Comparison of ENCODE assay signal across 1 cellular context in the genomic region with DNA sequence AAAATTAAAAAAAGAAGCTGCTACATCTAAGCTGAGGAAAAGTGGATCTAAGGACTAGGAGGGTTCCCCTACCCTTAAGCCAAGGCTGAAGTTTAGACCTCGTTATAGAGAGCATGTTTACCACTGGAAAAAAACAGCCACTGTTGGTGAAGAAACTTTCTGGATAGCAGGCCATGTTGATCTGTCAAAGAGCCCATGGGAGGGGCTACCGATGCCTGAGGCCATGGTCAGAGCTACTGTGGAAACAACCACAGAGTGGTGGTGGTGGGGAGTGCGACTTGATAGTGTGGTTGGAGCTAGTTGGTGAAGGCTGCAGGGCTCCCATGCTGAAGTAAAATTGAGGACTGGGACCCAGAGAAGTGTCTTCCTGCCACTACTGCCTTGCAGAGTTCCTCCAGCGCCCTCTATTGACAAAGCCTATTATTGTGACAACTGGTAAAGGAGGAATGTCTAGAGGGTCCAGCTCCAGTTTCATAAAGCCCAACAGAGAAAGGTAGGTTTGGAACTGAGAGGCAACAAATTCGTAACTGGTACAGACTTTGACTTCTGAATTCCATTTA.
TF ChIP-seq lines count a peak whose summit lies in the region.

No MANE protein-coding gene starts in this region.

TF ChIP-seq in HepG2, 621 proteins besides CTCF, POLR2A, EP300 and RAD21 (continued from another document and continues in another):
- TF ChIP-seq ZNF609 (CRISPR knock-in tag; IDR thresholded peaks at IDR 0.05; ENCODE audit: borderline replicate concordance) (no peak), ZNF614 (CRISPR knock-in tag; IDR thresholded peaks at IDR 0.05; ENCODE audit: borderline replicate concordance) (peak; percentile 88), ZSCAN29 (CRISPR knock-in tag; conservative IDR thresholded peaks at IDR 0.05) (no peak), HOXD1 (CRISPR knock-in tag; IDR thresholded peaks at IDR 0.05) (no peak), NFE2 (CRISPR knock-in tag; IDR thresholded peaks at IDR 0.05) (no peak), SIX4 (CRISPR knock-in tag; IDR thresholded peaks at IDR 0.05) (0 out of 2 replicates have a peak, but pooled peaks have one; percentile 42), NCOA2 (CRISPR knock-in tag; IDR thresholded peaks at IDR 0.05) (peak; percentile 45; the same call in 1 of the 2 replicates), TRIM24 (CRISPR knock-in tag; IDR thresholded peaks at IDR 0.05) (no peak), TBL1XR1 (IDR thresholded peaks at IDR 0.05; ENCODE audit: borderline replicate concordance, low read length, partially characterized antibody) (no peak), ZNF354B (CRISPR knock-in tag; IDR thresholded peaks at IDR 0.05) (no peak), DRAP1 (CRISPR knock-in tag; IDR thresholded peaks at IDR 0.05) (no peak), ZNF263 (CRISPR knock-in tag; IDR thresholded peaks at IDR 0.05) (no peak), ZNF557 (CRISPR knock-in tag; IDR thresholded peaks at IDR 0.05) (no peak), ZFP1 (CRISPR knock-in tag; IDR thresholded peaks at IDR 0.05) (0 out of 2 replicates have a peak, but pooled peaks have one; percentile 19), RFX5 (IDR thresholded peaks at IDR 0.05; ENCODE audit: low read depth, low read length) (no peak), HHEX (CRISPR knock-in tag; IDR thresholded peaks at IDR 0.05) (no peak), KLF9 (CRISPR knock-in tag; IDR thresholded peaks at IDR 0.05; ENCODE audit: low read depth) (0 out of 2 replicates have a peak, but pooled peaks have one; percentile 56), AGO1 (IDR thresholded peaks at IDR 0.05; ENCODE audit: low read depth, low read length, poor library complexity, severe bottlenecking) (no peak), EHMT2 (IDR thresholded peaks at IDR 0.05; ENCODE audit: borderline replicate concordance, low read depth, low read length) (no peak), ZNF329 (CRISPR knock-in tag; IDR thresholded peaks at IDR 0.05; ENCODE audit: low read depth) (no peak), HNF4A (CRISPR knock-in tag; IDR thresholded peaks at IDR 0.05) (peak; percentile 54; the same call in 1 of the 2 replicates), ZBED4 (CRISPR knock-in tag; IDR thresholded peaks at IDR 0.05; ENCODE audit: borderline replicate concordance) (peak; percentile 81), NAIF1 (CRISPR knock-in tag; IDR thresholded peaks at IDR 0.05; ENCODE audit: borderline replicate concordance) (0 out of 2 replicates have a peak, but pooled peaks have one; percentile 4), BCLAF1 (IDR thresholded peaks at IDR 0.05) (no peak), SIX1 (CRISPR knock-in tag; IDR thresholded peaks at IDR 0.05; ENCODE audit: borderline replicate concordance) (no peak), ZNF136 (CRISPR knock-in tag; IDR thresholded peaks at IDR 0.05; ENCODE audit: low read depth) (no peak), YEATS4 (CRISPR knock-in tag; IDR thresholded peaks at IDR 0.05; ENCODE audit: borderline replicate concordance) (no peak), MEIS1 (CRISPR knock-in tag; IDR thresholded peaks at IDR 0.05; ENCODE audit: borderline replicate concordance) (no peak), ZNF280D (CRISPR knock-in tag; IDR thresholded peaks at IDR 0.05) (no peak), PHF20 (CRISPR knock-in tag; IDR thresholded peaks at IDR 0.05) (no peak), TCF7 (IDR thresholded peaks at IDR 0.05; ENCODE audit: low read depth) (no peak), CREB1 (IDR thresholded peaks at IDR 0.05) (no peak), CREB1 (CRISPR knock-in tag; IDR thresholded peaks at IDR 0.05) (no peak), ONECUT2 (CRISPR knock-in tag; IDR thresholded peaks at IDR 0.05) (no peak), XRCC5 (optimal IDR thresholded peaks at IDR 0.05; ENCODE audit: low read length) (peak; percentile 69), ZNF30 (CRISPR knock-in tag; IDR thresholded peaks at IDR 0.05) (no peak), PHB2 (IDR thresholded peaks at IDR 0.05; ENCODE audit: partially characterized antibody) (no peak), ZNF569 (CRISPR knock-in tag; IDR thresholded peaks at IDR 0.05; ENCODE audit: borderline replicate concordance) (no peak), ZFAT (CRISPR knock-in tag; conservative IDR thresholded peaks at IDR 0.05) (no peak)
- TF ChIP-seq, protein P1, sequence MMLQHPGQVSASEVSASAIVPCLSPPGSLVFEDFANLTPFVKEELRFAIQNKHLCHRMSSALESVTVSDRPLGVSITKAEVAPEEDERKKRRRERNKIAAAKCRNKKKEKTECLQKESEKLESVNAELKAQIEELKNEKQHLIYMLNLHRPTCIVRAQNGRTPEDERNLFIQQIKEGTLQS (CRISPR knock-in tag; IDR thresholded peaks at IDR 0.05): no peak
- TF ChIP-seq, protein P2, sequence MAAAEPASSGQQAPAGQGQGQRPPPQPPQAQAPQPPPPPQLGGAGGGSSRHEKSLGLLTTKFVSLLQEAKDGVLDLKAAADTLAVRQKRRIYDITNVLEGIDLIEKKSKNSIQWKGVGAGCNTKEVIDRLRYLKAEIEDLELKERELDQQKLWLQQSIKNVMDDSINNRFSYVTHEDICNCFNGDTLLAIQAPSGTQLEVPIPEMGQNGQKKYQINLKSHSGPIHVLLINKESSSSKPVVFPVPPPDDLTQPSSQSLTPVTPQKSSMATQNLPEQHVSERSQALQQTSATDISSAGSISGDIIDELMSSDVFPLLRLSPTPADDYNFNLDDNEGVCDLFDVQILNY (CRISPR knock-in tag; conservative IDR thresholded peaks at IDR 0.05): no peak
- TF ChIP-seq, protein P3, sequence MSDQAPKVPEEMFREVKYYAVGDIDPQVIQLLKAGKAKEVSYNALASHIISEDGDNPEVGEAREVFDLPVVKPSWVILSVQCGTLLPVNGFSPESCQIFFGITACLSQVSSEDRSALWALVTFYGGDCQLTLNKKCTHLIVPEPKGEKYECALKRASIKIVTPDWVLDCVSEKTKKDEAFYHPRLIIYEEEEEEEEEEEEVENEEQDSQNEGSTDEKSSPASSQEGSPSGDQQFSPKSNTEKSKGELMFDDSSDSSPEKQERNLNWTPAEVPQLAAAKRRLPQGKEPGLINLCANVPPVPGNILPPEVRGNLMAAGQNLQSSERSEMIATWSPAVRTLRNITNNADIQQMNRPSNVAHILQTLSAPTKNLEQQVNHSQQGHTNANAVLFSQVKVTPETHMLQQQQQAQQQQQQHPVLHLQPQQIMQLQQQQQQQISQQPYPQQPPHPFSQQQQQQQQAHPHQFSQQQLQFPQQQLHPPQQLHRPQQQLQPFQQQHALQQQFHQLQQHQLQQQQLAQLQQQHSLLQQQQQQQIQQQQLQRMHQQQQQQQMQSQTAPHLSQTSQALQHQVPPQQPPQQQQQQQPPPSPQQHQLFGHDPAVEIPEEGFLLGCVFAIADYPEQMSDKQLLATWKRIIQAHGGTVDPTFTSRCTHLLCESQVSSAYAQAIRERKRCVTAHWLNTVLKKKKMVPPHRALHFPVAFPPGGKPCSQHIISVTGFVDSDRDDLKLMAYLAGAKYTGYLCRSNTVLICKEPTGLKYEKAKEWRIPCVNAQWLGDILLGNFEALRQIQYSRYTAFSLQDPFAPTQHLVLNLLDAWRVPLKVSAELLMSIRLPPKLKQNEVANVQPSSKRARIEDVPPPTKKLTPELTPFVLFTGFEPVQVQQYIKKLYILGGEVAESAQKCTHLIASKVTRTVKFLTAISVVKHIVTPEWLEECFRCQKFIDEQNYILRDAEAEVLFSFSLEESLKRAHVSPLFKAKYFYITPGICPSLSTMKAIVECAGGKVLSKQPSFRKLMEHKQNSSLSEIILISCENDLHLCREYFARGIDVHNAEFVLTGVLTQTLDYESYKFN (CRISPR knock-in tag; conservative IDR thresholded peaks at IDR 0.05): peak; percentile 46; the same call in 1 of the 2 replicates
